24 cellular contexts compared by ENCODE assay signal in genomic region chr5:61232490-61232889, GRCh38.
A peak's percentile ranks its signal among the peaks of the same experiment; 100 is the strongest.
DNase-seq lines count a peak whose midpoint lies in the region; TF ChIP-seq lines count a peak whose summit lies in the region.
"Had no signal": no experiment of that assay in that cellular context is flagged by ENCODE, and none has a peak within 500 bp of the region (broad histone marks: within the 10 kb centered on the region; RNA-seq: fewer than 3 reads in every experiment).

No MANE protein-coding gene starts in this region.

- H3K4me2 ChIP-seq in BLaER1 (peak overlapping the region; percentile 68), parathyroid adenoma (ENCODE audit: low read length) (no peak overlapping the region)

- no peaks in the 10 kb centered on the region for H3K27me3 ChIP-seq in BLaER1
- no peaks in the 10 kb centered on the region for H3K27me3 ChIP-seq in parathyroid adenoma (ENCODE audit: control insufficient read depth, insufficient read depth, low read length)
- H3K27me3 ChIP-seq: dorsolateral prefrontal cortex, neutrophil, SJCRH30 had no signal

- no peak overlapping the region for H3K4me3 ChIP-seq in BLaER1
- no peak overlapping the region for H3K4me3 ChIP-seq in fibroblast of mammary gland (ENCODE audit: control insufficient read depth, low read depth, low read length)
- no peak overlapping the region for H3K4me3 ChIP-seq in parathyroid adenoma (ENCODE audit: low read depth, low read length)
- H3K4me3 ChIP-seq: dorsolateral prefrontal cortex, psoas muscle, SJCRH30, skin epidermis had no signal

- DNase-seq in RPMI7951 (ENCODE audit: low read depth) (peak; percentile 6), fibroblast of mammary gland (ENCODE audit: low read depth) (peak; percentile 86), NCI-H748 treated with DMSO at 0.1 percent for 48 hours (lab: John Stamatoyannopoulos, UW) (no peak), NCI-H446 (lab: John Stamatoyannopoulos, UW) (no peak), T-helper 9 cell (no peak)
- no peak for DNase-seq in activated T-cell treated with anti-CD3 and anti-CD28 coated beads, Interleukin-2, amount 50 U/mL, for 1 hour
- DNase-seq: activated CD4-positive, alpha-beta memory T cell treated with anti-CD3 and anti-CD28 coated beads for 36 hours; activated CD8-positive, alpha-beta memory T cell treated with anti-CD3 and anti-CD28 coated beads, Interleukin-2, amount 50 U/mL, for 4 hours; cerebellar nuclear complex; dorsolateral prefrontal cortex; Kasumi-1; mammary epithelial cell; NCI-H1048; NCI-H1694; NCI-H510A; psoas muscle; SJCRH30; stimulated activated CD4-positive, alpha-beta T cell treated with anti-CD3 and anti-CD28 coated beads, Interleukin-1b, Interleukin-23, amount 100 ng/mL, for 48 hours; stimulated activated CD8-positive, alpha-beta memory T cell treated with anti-CD3 and anti-CD28 coated beads, Interleukin-4, amount 100 ng/mL, for 48 hours; trophoblast cell had no signal

- peaks cover 46% of the 10 kb centered on the region for H3K4me1 ChIP-seq in BLaER1
- peaks cover 25% of the 10 kb centered on the region for H3K4me1 ChIP-seq in parathyroid adenoma
- H3K4me1 ChIP-seq: psoas muscle, SJCRH30 had no signal

- no peaks in the 10 kb centered on the region for H4K20me1 ChIP-seq in BLaER1

- H3K9ac ChIP-seq in BLaER1 (no peak overlapping the region), parathyroid adenoma (no peak overlapping the region)

- TF ChIP-seq CTCF in fibroblast of mammary gland (conservative IDR thresholded peaks at IDR 0.05; ENCODE audit: control insufficient read depth, insufficient read depth, low read depth, low read length) (no peak), parathyroid adenoma (IDR thresholded peaks at IDR 0.05) (no peak)

- no peaks in the 10 kb centered on the region for H3K79me2 ChIP-seq in parathyroid adenoma

- H3K27ac ChIP-seq in BLaER1 (no peak overlapping the region), parathyroid adenoma (no peak overlapping the region)
- H3K27ac ChIP-seq: neutrophil, psoas muscle, SJCRH30, skin epidermis had no signal

- H3K36me3 ChIP-seq in BLaER1 (no peaks in the 10 kb centered on the region), parathyroid adenoma (ENCODE audit: control insufficient read depth, insufficient read depth, low read length) (no peaks in the 10 kb centered on the region)
- H3K36me3 ChIP-seq: neutrophil, SJCRH30 had no signal

- H3K9me3 ChIP-seq in BLaER1 (peaks cover 14% of the 10 kb centered on the region), parathyroid adenoma (ENCODE audit: control insufficient read depth, low read length) (no peaks in the 10 kb centered on the region)
- H3K9me3 ChIP-seq: neutrophil, psoas muscle, SJCRH30 had no signal

- H2AFZ ChIP-seq in parathyroid adenoma = peak overlapping the region; percentile 19

Comparison
In these comparisons a context has a peak if more than half of its experiments do, and no peak if none do; other contexts are left out.
1. DNase-seq: peak in RPMI7951 (single experiment) and fibroblast of mammary gland (single experiment); none in NCI-H748 treated with DMSO at 0.1 percent for 48 hours (single experiment), NCI-H446 (0 of 2), activated T-cell treated with anti-CD3 and anti-CD28 coated beads, Interleukin-2, amount 50 U/mL, for 1 hour (single experiment) and T-helper 9 cell (single experiment).